Comparison of ENCODE assay signal across 11 cellular contexts in genomic region chr1:26277261-26277661, GRCh38. TPM values are rescaled to one million over a fixed set of nuclear protein-coding genes. Genes with fewer than 3 reads are reported as not detected.
DNase-seq lines count a peak whose midpoint lies in the region; ATAC-seq, FAIRE-seq and TF ChIP-seq lines count a peak whose summit lies in the region.
"Had no signal": no experiment of that assay in that cellular context is flagged by ENCODE, and none has a peak within 500 bp of the region (broad histone marks: within the 10 kb centered on the region; RNA-seq: fewer than 3 reads in every experiment).

No MANE protein-coding gene starts in this region.

- H3K4me3 ChIP-seq in Caco-2 (ENCODE audit: low read depth, low read length): no peak overlapping the region
- H3K4me3 ChIP-seq in hepatocyte: no peak overlapping the region
- no peak overlapping the region for H3K4me3 ChIP-seq in small intestine (ENCODE audit: low read depth in 1 of 2, low read length in 2 of 2)

- CTCF ChIA-PET in Caco-2 (lab: Charles Lee) (interaction anchor here (0.6 to 1.5 kb wide), 5 partner anchors 31 to 176 kb away, joined by 3 to 5 read pairs (median 4); partner anchors contain the start of genes CATSPER4 and ZNF593), activated B cell treated with CpG ODN at 0.5 μM for 24 hours (lab: Charles Lee) (interaction anchor here (0.5 to 9.3 kb wide), 9 partner anchors 8 to 140 kb away, joined by 3 to 240 read pairs (median 26); partner anchors contain the start of genes CD52, CEP85 and ZNF593)

- H3K4me1 ChIP-seq in Caco-2 (peaks cover 41% of the 10 kb centered on the region), hepatocyte (ENCODE audit: insufficient read depth) (peaks cover 58% of the 10 kb centered on the region), small intestine (ENCODE audit: control insufficient read depth in 2 of 2, insufficient read depth in 1 of 2, low read depth in 1 of 2, low read length in 1 of 2) (peaks cover 22 to 29% of the 10 kb centered on the region in 2 donors)

- no peak for FAIRE-seq in small intestine (lab: Jason Lieb, UNC)
- FAIRE-seq: GM19239 had no signal

- H3K27me3 Mint-ChIP-seq in Caco-2 (ENCODE audit: insufficient read depth, unreplicated experiment): no peaks in the 10 kb centered on the region
- no peaks in the 10 kb centered on the region for H3K27me3 Mint-ChIP-seq in activated B cell treated with CpG ODN at 0.5 μM for 24 hours

- POLR2A ChIA-PET in Caco-2 (lab: Charles Lee) (no interaction called here), activated B cell treated with CpG ODN at 0.5 μM for 24 hours (lab: Charles Lee) (interaction anchor here (0.6 to 21.5 kb wide), 3 partner anchors 11 to 129 kb away, joined by 4 to 1638 read pairs (median 102); partner anchors contain the start of gene CD52)

- H3K9me2 ChIP-seq in hepatocyte (replicated peaks; ENCODE audit: insufficient read depth): no peaks in the 10 kb centered on the region

- TF ChIP-seq CTCF in Caco-2 (IDR thresholded peaks at IDR 0.05; ENCODE audit: insufficient read depth in 1 of 2, low read depth in 1 of 2, low read length in 1 of 2, severe bottlenecking in 1 of 2, unreplicated experiment in 1 of 2) (no peak), activated B cell treated with CpG ODN at 0.5 μM for 24 hours (IDR thresholded peaks at IDR 0.05) (no peak), hepatocyte (IDR thresholded peaks at IDR 0.05; ENCODE audit: poor library complexity) (no peak)

- intact Hi-C loops in Caco-2 (cut with micrococcal nuclease; ENCODE audit: unreplicated experiment): no loop called here
- intact Hi-C loops in activated B cell treated with CpG ODN at 0.5 μM for 24 hours (cut with micrococcal nuclease): loop anchor here (5.0 kb wide), 2 partner anchors 45 to 155 kb away; partner anchors contain the start of genes CEP85 and DHDDS

- no peaks in the 10 kb centered on the region for H4K20me1 ChIP-seq in hepatocyte (ENCODE audit: insufficient read depth, poor library complexity, severe bottlenecking)

- 69% methylated on average over 3 of the region's 3 CpGs for WGBS in hepatocyte (ENCODE audit: low lambda C conversion rate, missing lambda C conversion rate)
- WGBS in small intestine, 3 donors: 27 to 57% (median 34%) methylated on average over 3 of the region's 3 CpGs

- H3K4me1 Mint-ChIP-seq in Caco-2 (ENCODE audit: low read depth, unreplicated experiment) (peaks cover 32% of the 10 kb centered on the region), activated B cell treated with CpG ODN at 0.5 μM for 24 hours (peaks cover 62% of the 10 kb centered on the region)

- no peak overlapping the region for H3K4me3 Mint-ChIP-seq in Caco-2 (ENCODE audit: unreplicated experiment)
- no peak overlapping the region for H3K4me3 Mint-ChIP-seq in activated B cell treated with CpG ODN at 0.5 μM for 24 hours

- DNase-seq in Caco-2 (peak; percentile 42 to 56), activated B cell treated with CpG ODN at 0.5 μM for 24 hours (no peak), hepatocyte (ENCODE audit: low spot score) (peak; percentile 75), small intestine (peak; percentile 92), NCI-H1092 (lab: John Stamatoyannopoulos, UW) (no peak), SK-N-DZ (ENCODE audit: low spot score) (no peak)
- DNase-seq in activated CD4-positive, alpha-beta T cell treated with anti-CD3 and anti-CD28 coated beads, Interleukin-2, amount 50 U/mL, for 4 hours: no peak
- DNase-seq: GF-D8 had no signal

- H3K36me3 Mint-ChIP-seq in Caco-2 (ENCODE audit: insufficient read depth, unreplicated experiment): peaks cover 60% of the 10 kb centered on the region
- peaks cover 37% of the 10 kb centered on the region for H3K36me3 Mint-ChIP-seq in activated B cell treated with CpG ODN at 0.5 μM for 24 hours (ENCODE audit: low read depth)

- ATAC-seq in activated B cell treated with CpG ODN at 0.5 μM for 24 hours (ENCODE audit: low read depth) (no peak), HG02840 (IDR thresholded peaks at IDR 0.05; ENCODE audit: low FRiP score, unreplicated experiment) (no peak)

- BruUV-seq in Caco-2 (replicated peaks; lab: Mats Ljungman, UMichigan): no TSS peak

- H3K36me3 ChIP-seq in Caco-2 (ENCODE audit: control insufficient read depth, insufficient read depth, low read length) (peaks cover 4% of the 10 kb centered on the region), hepatocyte (replicated peaks; ENCODE audit: insufficient read depth, low read depth) (no peaks in the 10 kb centered on the region), small intestine (ENCODE audit: control insufficient read depth in 2 of 2, insufficient read depth in 2 of 2, low read length in 2 of 2) (peaks cover 2% of the 10 kb centered on the region in 2 donors)

- H3K27ac Mint-ChIP-seq in Caco-2 (ENCODE audit: unreplicated experiment) (peak overlapping the region; percentile 37), activated B cell treated with CpG ODN at 0.5 μM for 24 hours (peak overlapping the region; percentile 84)

- peak overlapping the region; percentile 94 for H3K27ac ChIP-seq in hepatocyte
- H3K27ac ChIP-seq in small intestine (ENCODE audit: low read depth in 1 of 2, low read length in 1 of 2): peak overlapping the region; percentile 93 to 96

- H3K9me3 Mint-ChIP-seq in Caco-2 (ENCODE audit: unreplicated experiment) (no peaks in the 10 kb centered on the region), activated B cell treated with CpG ODN at 0.5 μM for 24 hours (no peaks in the 10 kb centered on the region)

- H2AFZ ChIP-seq in hepatocyte: no peak overlapping the region

- H3K9me3 ChIP-seq in Caco-2 (no peaks in the 10 kb centered on the region), hepatocyte (ENCODE audit: low read depth) (no peaks in the 10 kb centered on the region), small intestine (ENCODE audit: control insufficient read depth, low read depth) (no peaks in the 10 kb centered on the region)

- H3K79me2 ChIP-seq in hepatocyte: peaks cover 19% of the 10 kb centered on the region

- no peak overlapping the region for H3K4me2 ChIP-seq in hepatocyte

- H3K27me3 ChIP-seq in Caco-2 (replicated peaks; ENCODE audit: control insufficient read depth, insufficient read depth, low read length) (no peaks in the 10 kb centered on the region), hepatocyte (no peaks in the 10 kb centered on the region), small intestine (ENCODE audit: control insufficient read depth in 2 of 2, insufficient read depth in 2 of 2, low read length in 2 of 2) (no peaks in the 10 kb centered on the region)

RNA-seq across cellular contexts. Expression of gene SH3BGRL3, which starts 2.6 kb away (rescaled TPM):
- total RNA-seq in Caco-2 (2022) (73.4 and 74.3 TPM in 2 replicates), activated B cell treated with CpG ODN at 0.5 μM for 24 hours (265 and 285 TPM in 2 replicates), hepatocyte (35.9 and 36.6 TPM in 2 replicates)
- polyA plus RNA-seq in hepatocyte (411 and 420 TPM in 2 replicates), small intestine (100 to 1,000 TPM; 157 to 238 (median 199) TPM)
- polyA plus RNA-seq in SK-N-DZ (2014; cell fraction: cytosol; rRNA removed): 9.1 and 15.6 TPM in 2 replicates
- 4.0 and 8.9 TPM in 2 replicates for polyA plus RNA-seq in SK-N-DZ (2014; cell fraction: nucleus; rRNA removed)

RNA-seq across cellular contexts. Expression of gene UBXN11, which starts 29.2 kb away (rescaled TPM):
- total RNA-seq in Caco-2 (2022) (12.5 TPM in 2 replicates), activated B cell treated with CpG ODN at 0.5 μM for 24 hours (35.5 and 36.9 TPM in 2 replicates), hepatocyte (3.1 and 6.9 TPM in 2 replicates)
- polyA plus RNA-seq in hepatocyte (17.1 and 34.0 TPM in 2 replicates), small intestine (10 to 100 TPM in 1 of 3 donors, 1 to 10 TPM in 2; 1.1 to 20.2 (median 2.7) TPM)
- polyA plus RNA-seq in SK-N-DZ (2014; cell fraction: cytosol; rRNA removed): 4.8 and 5.1 TPM in 2 replicates
- 52.0 and 62.5 TPM in 2 replicates for polyA plus RNA-seq in SK-N-DZ (2014; cell fraction: nucleus; rRNA removed)

RNA-seq across cellular contexts. Expression of gene CD52, which starts 40.5 kb away (rescaled TPM):
- total RNA-seq in Caco-2 (2022) (not detected in 2 replicates), activated B cell treated with CpG ODN at 0.5 μM for 24 hours (449 and 499 TPM in 2 replicates), hepatocyte (1.2 and 8.1 TPM in 2 replicates)
- polyA plus RNA-seq in hepatocyte (3.9 and 12.9 TPM in 2 replicates), small intestine (100 to 1,000 TPM in 1 of 3 donors, 10 to 100 TPM in 2; 31.1 to 116 (median 42.5) TPM)
- polyA plus RNA-seq in SK-N-DZ (2014; cell fraction: cytosol; rRNA removed): not detected in 2 replicates
- not detected in 2 replicates for polyA plus RNA-seq in SK-N-DZ (2014; cell fraction: nucleus; rRNA removed)
- total RNA-seq: lung microvascular endothelial cell had no signal

RNA-seq across cellular contexts. Expression of gene CEP85, which starts 43.3 kb away (rescaled TPM):
- total RNA-seq in Caco-2 (2022): 19.7 and 22.4 TPM in 2 replicates
- 13.8 and 16.4 TPM in 2 replicates for total RNA-seq in activated B cell treated with CpG ODN at 0.5 μM for 24 hours
- 11.4 and 14.6 TPM in 2 replicates for total RNA-seq in hepatocyte
- polyA plus RNA-seq in hepatocyte: 12.4 and 15.3 TPM in 2 replicates
- 1 to 10 TPM; 2.7 to 7.2 (median 4.1) TPM for polyA plus RNA-seq in small intestine
- 34.0 and 39.5 TPM in 2 replicates for polyA plus RNA-seq in SK-N-DZ (2014; cell fraction: cytosol; rRNA removed)
- 75.2 and 82.4 TPM in 2 replicates for polyA plus RNA-seq in SK-N-DZ (2014; cell fraction: nucleus; rRNA removed)

Comparison
In these comparisons a context has a peak if more than half of its experiments do, and no peak if none do; other contexts are left out.
1. DNase-seq: peak in Caco-2 (2 of 2), hepatocyte (single experiment) and small intestine (single experiment); none in activated B cell treated with CpG ODN at 0.5 μM for 24 hours (single experiment), NCI-H1092 (single experiment), SK-N-DZ (single experiment) and activated CD4-positive, alpha-beta T cell treated with anti-CD3 and anti-CD28 coated beads, Interleukin-2, amount 50 U/mL, for 4 hours (0 of 2).
2. RNA of gene CD52, which starts 40.5 kb away (total RNA-seq): 449 to 499 TPM in activated B cell treated with CpG ODN at 0.5 μM for 24 hours; 1.2 to 8.1 TPM in hepatocyte and not detected in Caco-2; every median in the first group is over 10 times any median in the second.